Comparison of ENCODE assay signal across 26 cellular contexts in the genomic region with DNA sequence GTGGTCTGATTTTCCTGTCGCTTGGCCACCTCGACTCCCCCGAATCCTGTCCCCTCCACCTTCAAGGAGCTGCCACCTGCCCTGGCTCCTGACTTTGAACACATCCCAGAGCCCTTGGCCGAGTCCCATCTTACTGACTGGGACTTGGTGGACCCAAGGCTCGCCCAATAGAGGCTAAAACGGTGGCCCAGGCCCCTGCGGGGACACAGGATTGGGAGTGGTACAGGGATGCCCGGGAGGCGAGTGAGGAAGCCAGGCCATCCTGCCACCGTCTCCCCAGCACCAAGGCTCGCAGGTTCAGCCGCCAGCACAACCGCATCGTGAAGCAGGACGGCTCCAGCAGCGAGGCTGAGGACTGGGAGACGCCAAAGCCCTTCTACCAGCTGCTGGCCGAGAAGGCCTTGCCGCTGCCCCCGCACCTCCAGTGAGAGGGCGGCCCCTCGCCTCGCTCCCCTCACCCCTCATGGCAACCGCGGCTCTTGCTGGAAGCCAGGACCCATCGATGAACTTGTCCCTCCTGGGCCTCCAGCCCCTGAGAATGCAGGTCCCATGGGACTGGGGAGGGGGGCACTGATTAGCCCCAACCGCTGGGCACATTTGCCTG. TPM values are rescaled to one million over a fixed set of nuclear protein-coding genes. Genes with fewer than 3 reads are reported as not detected.
DNase-seq lines count a peak whose midpoint lies in the region; ATAC-seq and TF ChIP-seq lines count a peak whose summit lies in the region.
"Had no signal": no experiment of that assay in that cellular context is flagged by ENCODE, and none has a peak within 500 bp of the region (broad histone marks: within the 10 kb centered on the region; RNA-seq: fewer than 3 reads in every experiment).

No MANE protein-coding gene starts in this region.

- CTCF ChIA-PET in activated CD4-positive, alpha-beta T cell treated with anti-CD3 and anti-CD28 coated beads, Interleukin-2, amount 10 ng/mL, durations not matched to agents 7 days and 5 days (lab: Charles Lee), result interaction anchor here (1.0 kb wide), 1 partner anchor 10 kb away, joined by 4 read pairs; no protein-coding TSS in a partner anchor
- CTCF ChIA-PET in activated CD8-positive, alpha-beta T cell treated with anti-CD3 and anti-CD28 coated beads, Interleukin-2, amount 10 ng/mL, durations not matched to agents 7 days and 5 days (lab: Charles Lee), result no interaction called here

- TF ChIP-seq CTCF in gastroesophageal sphincter (IDR thresholded peaks at IDR 0.05), result no peak
- TF ChIP-seq CTCF in ovary (IDR thresholded peaks at IDR 0.05), result no peak

- DNase-seq in 8988T, result peak; percentile 18
- DNase-seq in ovary, result peak; percentile 54 to 78 (median 61)
- no peak for DNase-seq in NCI-H2227 treated with DMSO at 0.1 percent for 48 hours (lab: John Stamatoyannopoulos, UW)
- DNase-seq in activated CD4-positive, alpha-beta T cell treated with anti-CD3 and anti-CD28 coated beads, Interleukin-2, amount 10 ng/mL, durations not matched to agents 7 days and 5 days, result no peak
- DNase-seq in activated CD8-positive, alpha-beta T cell treated with anti-CD3 and anti-CD28 coated beads, Interleukin-2, amount 10 ng/mL, durations not matched to agents 7 days and 5 days, result no peak
- DNase-seq: activated naive CD4-positive, alpha-beta T cell treated with anti-CD3 and anti-CD28 coated beads, Interleukin-2, amount 10 ng/mL, durations not matched to agents 7 days and 5 days; activated T-cell treated with anti-CD3 and anti-CD28 coated beads, Interleukin-2, amount 50 U/mL, for 48 hours; anterior cingulate cortex; DMS 273 treated with DMSO at 0.1 percent for 48 hours; effector CD4-positive, alpha-beta T cell; gastrocnemius medialis; Kasumi-1; left lung; NCI-H1092; NCI-H2029 treated with DMSO at 0.1 percent for 48 hours; NCI-H510A; T1000 had no signal

- TF ChIP-seq POLR2A in gastroesophageal sphincter (IDR thresholded peaks at IDR 0.05) (no peak), ovary (IDR thresholded peaks at IDR 0.05) (no peak)

- WGBS in gastroesophageal sphincter (ENCODE audit: low coverage in 1 of 2), 2 donors, result 80 to 100% methylated on average over 1 of the region's 27 CpGs
- whole genome bisulfite sequencing in ovary, 3 donors, result 20 to 31% (median 24%) methylated on average over 26 to 27 of the region's 27 CpGs

- H3K27ac ChIP-seq in HUES48 (ENCODE audit: low read depth, low read length) (peak overlapping the region; percentile 42), gastroesophageal sphincter (peak overlapping the region; percentile 86 to 99 (median 98)), ovary (peak overlapping the region; percentile 94 to 96)
- H3K27ac ChIP-seq: left lung, suprapubic skin had no signal

- H3K36me3 ChIP-seq in HUES48 (ENCODE audit: control insufficient read depth, insufficient read depth, low read length), result no peaks in the 10 kb centered on the region
- no peaks in the 10 kb centered on the region for H3K36me3 ChIP-seq in gastroesophageal sphincter
- H3K36me3 ChIP-seq in ovary, result no peaks in the 10 kb centered on the region
- H3K36me3 ChIP-seq: gastrocnemius medialis, left lung, suprapubic skin had no signal

- TF ChIP-seq EP300 in gastroesophageal sphincter (IDR thresholded peaks at IDR 0.05) (no peak), ovary (IDR thresholded peaks at IDR 0.05) (no peak)

- POLR2A ChIA-PET in activated CD4-positive, alpha-beta T cell treated with anti-CD3 and anti-CD28 coated beads, Interleukin-2, amount 10 ng/mL, durations not matched to agents 7 days and 5 days (lab: Charles Lee), result no interaction called here
- POLR2A ChIA-PET in activated CD8-positive, alpha-beta T cell treated with anti-CD3 and anti-CD28 coated beads, Interleukin-2, amount 10 ng/mL, durations not matched to agents 7 days and 5 days (lab: Charles Lee), result no interaction called here

- no peak overlapping the region for H3K27ac Mint-ChIP-seq in activated CD4-positive, alpha-beta T cell treated with anti-CD3 and anti-CD28 coated beads, Interleukin-2, amount 10 ng/mL, durations not matched to agents 7 days and 5 days
- H3K27ac Mint-ChIP-seq in activated CD8-positive, alpha-beta T cell treated with anti-CD3 and anti-CD28 coated beads, Interleukin-2, amount 10 ng/mL, durations not matched to agents 7 days and 5 days, result no peak overlapping the region
- H3K27ac Mint-ChIP-seq: activated naive CD4-positive, alpha-beta T cell treated with anti-CD3 and anti-CD28 coated beads, Interleukin-2, amount 10 ng/mL, durations not matched to agents 7 days and 5 days; CD14-positive monocyte had no signal

- peaks cover 8% of the 10 kb centered on the region for H3K27me3 Mint-ChIP-seq in activated CD4-positive, alpha-beta T cell treated with anti-CD3 and anti-CD28 coated beads, Interleukin-2, amount 10 ng/mL, durations not matched to agents 7 days and 5 days
- H3K27me3 Mint-ChIP-seq in activated CD8-positive, alpha-beta T cell treated with anti-CD3 and anti-CD28 coated beads, Interleukin-2, amount 10 ng/mL, durations not matched to agents 7 days and 5 days (ENCODE audit: low read depth), result peaks cover 8% of the 10 kb centered on the region

- H3K9ac ChIP-seq in HUES48 (ENCODE audit: low read depth, low read length), result no peak overlapping the region

- H3K4me1 Mint-ChIP-seq in activated CD4-positive, alpha-beta T cell treated with anti-CD3 and anti-CD28 coated beads, Interleukin-2, amount 10 ng/mL, durations not matched to agents 7 days and 5 days, result peaks cover 3% of the 10 kb centered on the region
- peaks cover 4% of the 10 kb centered on the region for H3K4me1 Mint-ChIP-seq in activated CD8-positive, alpha-beta T cell treated with anti-CD3 and anti-CD28 coated beads, Interleukin-2, amount 10 ng/mL, durations not matched to agents 7 days and 5 days (ENCODE audit: low read depth)

- H3K4me3 ChIP-seq in HUES48 (ENCODE audit: low read depth, low read length) (no peak overlapping the region), gastroesophageal sphincter (peak overlapping the region in 1 of 2 donors; percentile 16), ovary (no peak overlapping the region)
- H3K4me3 ChIP-seq: gastrocnemius medialis, left lung, mucosa of descending colon, suprapubic skin had no signal

- intact Hi-C loops in ovary (cut with DNase I), result loop anchor here in 1 of 4 donors (10.0 kb wide), 1 partner anchor 49 kb away; no protein-coding TSS in a partner anchor

- no peak overlapping the region for H3K4me3 Mint-ChIP-seq in activated CD4-positive, alpha-beta T cell treated with anti-CD3 and anti-CD28 coated beads, Interleukin-2, amount 10 ng/mL, durations not matched to agents 7 days and 5 days
- no peak overlapping the region for H3K4me3 Mint-ChIP-seq in activated CD8-positive, alpha-beta T cell treated with anti-CD3 and anti-CD28 coated beads, Interleukin-2, amount 10 ng/mL, durations not matched to agents 7 days and 5 days
- H3K4me3 Mint-ChIP-seq: activated naive CD4-positive, alpha-beta T cell treated with anti-CD3 and anti-CD28 coated beads, Interleukin-2, amount 10 ng/mL, durations not matched to agents 7 days and 5 days had no signal

- H3K9me3 ChIP-seq in HUES48 (ENCODE audit: control insufficient read depth, insufficient read depth, low read length), result no peaks in the 10 kb centered on the region
- no peaks in the 10 kb centered on the region for H3K9me3 ChIP-seq in gastroesophageal sphincter
- no peaks in the 10 kb centered on the region for H3K9me3 ChIP-seq in ovary
- H3K9me3 ChIP-seq: gastrocnemius medialis, left lung, mucosa of descending colon, suprapubic skin had no signal

- no peaks in the 10 kb centered on the region for H3K27me3 ChIP-seq in HUES48 (ENCODE audit: control insufficient read depth, insufficient read depth, low read length)
- no peaks in the 10 kb centered on the region for H3K27me3 ChIP-seq in gastroesophageal sphincter
- H3K27me3 ChIP-seq in ovary, result no peaks in the 10 kb centered on the region
- H3K27me3 ChIP-seq: gastrocnemius medialis, suprapubic skin had no signal

- ATAC-seq in gastroesophageal sphincter (no peak), GM18502 (IDR thresholded peaks at IDR 0.05; ENCODE audit: poor library complexity, unreplicated experiment) (no peak)
- no peak for ATAC-seq in activated CD8-positive, alpha-beta T cell treated with anti-CD3 and anti-CD28 coated beads, Interleukin-2, amount 10 ng/mL, durations not matched to agents 7 days and 5 days
- ATAC-seq: activated CD4-positive, CD25-positive, alpha-beta regulatory T cell treated with anti-CD3 and anti-CD28 coated beads, Interleukin-2, amount 50 U/mL, for 24 hours; gastrocnemius medialis; left lung; mucosa of descending colon; sciatic nerve had no signal

- no peaks in the 10 kb centered on the region for H3K9me3 Mint-ChIP-seq in activated CD4-positive, alpha-beta T cell treated with anti-CD3 and anti-CD28 coated beads, Interleukin-2, amount 10 ng/mL, durations not matched to agents 7 days and 5 days
- no peaks in the 10 kb centered on the region for H3K9me3 Mint-ChIP-seq in activated CD8-positive, alpha-beta T cell treated with anti-CD3 and anti-CD28 coated beads, Interleukin-2, amount 10 ng/mL, durations not matched to agents 7 days and 5 days (ENCODE audit: insufficient read depth)
- H3K9me3 Mint-ChIP-seq: activated naive CD4-positive, alpha-beta T cell treated with anti-CD3 and anti-CD28 coated beads, Interleukin-2, amount 10 ng/mL, durations not matched to agents 7 days and 5 days had no signal

- H3K4me1 ChIP-seq in HUES48 (ENCODE audit: control insufficient read depth, insufficient read depth, low read length), result peaks cover 28% of the 10 kb centered on the region
- H3K4me1 ChIP-seq in gastroesophageal sphincter, result peaks cover 3 to 51% (median 35%) of the 10 kb centered on the region in 3 donors
- peaks cover 27% of the 10 kb centered on the region for H3K4me1 ChIP-seq in ovary (ENCODE audit: insufficient read depth)

- H3K36me3 Mint-ChIP-seq in activated CD4-positive, alpha-beta T cell treated with anti-CD3 and anti-CD28 coated beads, Interleukin-2, amount 10 ng/mL, durations not matched to agents 7 days and 5 days (ENCODE audit: low read depth), result no peaks in the 10 kb centered on the region
- no peaks in the 10 kb centered on the region for H3K36me3 Mint-ChIP-seq in activated CD8-positive, alpha-beta T cell treated with anti-CD3 and anti-CD28 coated beads, Interleukin-2, amount 10 ng/mL, durations not matched to agents 7 days and 5 days (ENCODE audit: low read depth)
- H3K36me3 Mint-ChIP-seq: activated naive CD4-positive, alpha-beta T cell treated with anti-CD3 and anti-CD28 coated beads, Interleukin-2, amount 10 ng/mL, durations not matched to agents 7 days and 5 days had no signal

RNA-seq across cellular contexts. Expression of gene SIX5, which starts 5.3 kb away (rescaled TPM):
- total RNA-seq in gastroesophageal sphincter (10 to 100 TPM; 13.2 to 33.1 (median 23.7) TPM), ovary (10 to 100 TPM; 21.0 to 64.4 (median 44.4) TPM)
- 10 to 100 TPM in 1 of 2 donors, 1 to 10 TPM in 1; 5.4 to 43.5 TPM for polyA plus RNA-seq in ovary
- under 1 TPM; 0.64 to 0.85 TPM for total RNA-seq in activated CD4-positive, alpha-beta T cell treated with anti-CD3 and anti-CD28 coated beads, Interleukin-2, amount 10 ng/mL, durations not matched to agents 7 days and 5 days
- under 1 TPM; 0.53 to 0.89 TPM for total RNA-seq in activated CD8-positive, alpha-beta T cell treated with anti-CD3 and anti-CD28 coated beads, Interleukin-2, amount 10 ng/mL, durations not matched to agents 7 days and 5 days
- polyA plus RNA-seq: CD14-positive monocyte had no signal

RNA-seq across cellular contexts. Expression of gene DMPK, which starts 18.5 kb away (rescaled TPM):
- 100 to 1,000 TPM; 223 to 464 (median 330) TPM for total RNA-seq in gastroesophageal sphincter
- 100 to 1,000 TPM in 2 of 7 donors, 10 to 100 TPM in 5; 21.0 to 105 (median 62.5) TPM for total RNA-seq in ovary
- 10 to 100 TPM; 24.3 to 56.7 TPM for polyA plus RNA-seq in ovary
- total RNA-seq in activated CD4-positive, alpha-beta T cell treated with anti-CD3 and anti-CD28 coated beads, Interleukin-2, amount 10 ng/mL, durations not matched to agents 7 days and 5 days, result 10 to 100 TPM; 24.1 to 24.4 TPM
- total RNA-seq in activated CD8-positive, alpha-beta T cell treated with anti-CD3 and anti-CD28 coated beads, Interleukin-2, amount 10 ng/mL, durations not matched to agents 7 days and 5 days, result 10 to 100 TPM in 1 of 2 experiments, 1 to 10 TPM in 1; 9.9 to 14.4 TPM

RNA-seq across cellular contexts. Expression of gene DMWD, which starts 28.9 kb away (rescaled TPM):
- total RNA-seq in gastroesophageal sphincter (10 to 100 TPM; 41.5 to 75.5 (median 59.4) TPM), ovary (10 to 100 TPM; 28.4 to 85.4 (median 61.1) TPM)
- 10 to 100 TPM; 11.4 to 33.9 TPM for polyA plus RNA-seq in ovary
- 10 to 100 TPM; 35.0 to 37.8 TPM for total RNA-seq in activated CD4-positive, alpha-beta T cell treated with anti-CD3 and anti-CD28 coated beads, Interleukin-2, amount 10 ng/mL, durations not matched to agents 7 days and 5 days
- total RNA-seq in activated CD8-positive, alpha-beta T cell treated with anti-CD3 and anti-CD28 coated beads, Interleukin-2, amount 10 ng/mL, durations not matched to agents 7 days and 5 days, result 10 to 100 TPM; 20.6 TPM

RNA-seq across cellular contexts. Expression of gene MEIOSIN, which starts 30.6 kb away (rescaled TPM):
- not detected for total RNA-seq in gastroesophageal sphincter
- total RNA-seq in ovary, result not detected
- polyA plus RNA-seq in ovary, result not detected
- not detected for total RNA-seq in activated CD4-positive, alpha-beta T cell treated with anti-CD3 and anti-CD28 coated beads, Interleukin-2, amount 10 ng/mL, durations not matched to agents 7 days and 5 days
- total RNA-seq in activated CD8-positive, alpha-beta T cell treated with anti-CD3 and anti-CD28 coated beads, Interleukin-2, amount 10 ng/mL, durations not matched to agents 7 days and 5 days, result not detected
- total RNA-seq: gastrocnemius medialis, left lung, mucosa of descending colon, sciatic nerve, suprapubic skin had no signal
- polyA plus RNA-seq: CD14-positive monocyte, esophagus had no signal

RNA-seq across cellular contexts. Expression of gene FBXO46, which starts 33.1 kb away (rescaled TPM):
- 10 to 100 TPM; 12.1 to 20.5 (median 14.9) TPM for total RNA-seq in gastroesophageal sphincter
- total RNA-seq in ovary, result 10 to 100 TPM; 13.4 to 32.5 (median 22.4) TPM
- polyA plus RNA-seq in ovary, result 10 to 100 TPM in 1 of 2 donors, 1 to 10 TPM in 1; 6.7 to 13.9 TPM
- total RNA-seq in activated CD4-positive, alpha-beta T cell treated with anti-CD3 and anti-CD28 coated beads, Interleukin-2, amount 10 ng/mL, durations not matched to agents 7 days and 5 days, result 10 to 100 TPM; 38.5 to 40.0 TPM
- total RNA-seq in activated CD8-positive, alpha-beta T cell treated with anti-CD3 and anti-CD28 coated beads, Interleukin-2, amount 10 ng/mL, durations not matched to agents 7 days and 5 days, result 10 to 100 TPM; 32.6 to 33.9 TPM

Comparison
In these comparisons a context has a peak if more than half of its experiments do, and no peak if none do; other contexts are left out.
1. DNase-seq: peak in 8988T (single experiment) and ovary (5 of 5); none in NCI-H2227 treated with DMSO at 0.1 percent for 48 hours (single experiment), activated CD4-positive, alpha-beta T cell treated with anti-CD3 and anti-CD28 coated beads, Interleukin-2, amount 10 ng/mL, durations not matched to agents 7 days and 5 days (single experiment) and activated CD8-positive, alpha-beta T cell treated with anti-CD3 and anti-CD28 coated beads, Interleukin-2, amount 10 ng/mL, durations not matched to agents 7 days and 5 days (single experiment).
2. H3K27ac ChIP-seq: peak in every context shown above with its lines; median percentile 98 in gastroesophageal sphincter; 95 in ovary; 42 in HUES48.
3. RNA of gene SIX5, which starts 5.3 kb away (total RNA-seq): 21.0 to 64.4 TPM in ovary and 13.2 to 33.1 TPM in gastroesophageal sphincter; 0.53 to 0.89 TPM in activated CD8-positive, alpha-beta T cell treated with anti-CD3 and anti-CD28 coated beads, Interleukin-2, amount 10 ng/mL, durations not matched to agents 7 days and 5 days and 0.64 to 0.85 TPM in activated CD4-positive, alpha-beta T cell treated with anti-CD3 and anti-CD28 coated beads, Interleukin-2, amount 10 ng/mL, durations not matched to agents 7 days and 5 days; every median in the first group is over 4 times any median in the second.